Comparison of ENCODE assay signal across 10 cellular contexts in genomic region chr7:13946181-13946580, GRCh38. TPM values are rescaled to one million over a fixed set of nuclear protein-coding genes. Genes with fewer than 3 reads are reported as not detected.
DNase-seq lines count a peak whose midpoint lies in the region; ATAC-seq and TF ChIP-seq lines count a peak whose summit lies in the region.
"Had no signal": no experiment of that assay in that cellular context is flagged by ENCODE, and none has a peak within 500 bp of the region (broad histone marks: within the 10 kb centered on the region; RNA-seq: fewer than 3 reads in every experiment).

No MANE protein-coding gene starts in this region.

- H3K36me3 Mint-ChIP-seq in T-helper 2 cell treated with Interferon-gamma antibody and Interleukin-4, amounts not matched to agents 5 μg/mL and 100 μg/mL, for 36 hours (ENCODE audit: low read depth), result no peaks in the 10 kb centered on the region

- H4K20me1 ChIP-seq in OCI-LY1 (ENCODE audit: insufficient read depth, low read length), result no peaks in the 10 kb centered on the region

- no peak overlapping the region for H3K4me3 Mint-ChIP-seq in T-helper 2 cell treated with Interferon-gamma antibody and Interleukin-4, amounts not matched to agents 5 μg/mL and 100 μg/mL, for 36 hours

- intact Hi-C loops in sciatic nerve (cut with DNase I), result no loop called here

- no peaks in the 10 kb centered on the region for H3K9me2 ChIP-seq in OCI-LY1 (ENCODE audit: low read depth, low read length)

- no peaks in the 10 kb centered on the region for H3K36me3 ChIP-seq in OCI-LY1 (ENCODE audit: insufficient read depth, low read length)
- H3K36me3 ChIP-seq: cardiac muscle cell had no signal

- peaks cover 68% of the 10 kb centered on the region for H3K4me1 ChIP-seq in OCI-LY1 (ENCODE audit: insufficient read depth, low read length, severe bottlenecking)

- H3K27ac ChIP-seq in OCI-LY1 (ENCODE audit: low read depth, low read length, poor library complexity, severe bottlenecking), result peak overlapping the region; percentile 37
- H3K27ac ChIP-seq: cardiac muscle cell had no signal

- H3K9me3 Mint-ChIP-seq in T-helper 2 cell treated with Interferon-gamma antibody and Interleukin-4, amounts not matched to agents 5 μg/mL and 100 μg/mL, for 36 hours, result peaks cover 12% of the 10 kb centered on the region

- H3K9me3 ChIP-seq in OCI-LY1 (ENCODE audit: low read length), result 0 out of 2 replicates have a peak, but pooled peaks cover 6% of the 10 kb centered on the region

- H3K27me3 Mint-ChIP-seq in T-helper 2 cell treated with Interferon-gamma antibody and Interleukin-4, amounts not matched to agents 5 μg/mL and 100 μg/mL, for 36 hours (ENCODE audit: low read depth), result no peaks in the 10 kb centered on the region

- DNase-seq in DMS79 (lab: John Stamatoyannopoulos, UW) (peak; percentile 48), fibroblast of pulmonary artery (ENCODE audit: low read depth) (peak; percentile 22), sciatic nerve (ENCODE audit: low spot score) (no peak), cortex of kidney (lab: John Stamatoyannopoulos, UW) (no peak), NCI-H2081 treated with DMSO at 0.1 percent for 48 hours (lab: John Stamatoyannopoulos, UW) (no peak)
- no peak for DNase-seq in T-helper 2 cell treated with Interferon-gamma antibody and Interleukin-4, amounts not matched to agents 5 μg/mL and 100 μg/mL, for 36 hours (ENCODE audit: low spot score)
- DNase-seq: activated CD4-positive, alpha-beta T cell treated with anti-CD3 and anti-CD28 coated beads for 48 hours had no signal

- ATAC-seq in sciatic nerve (peak; percentile 12), HG03175 (IDR thresholded peaks at IDR 0.05; ENCODE audit: unreplicated experiment) (no peak)

- TF ChIP-seq CTCF in OCI-LY1 (IDR thresholded peaks at IDR 0.05; ENCODE audit: low read length), result no peak
- TF ChIP-seq CTCF in fibroblast of pulmonary artery (IDR thresholded peaks at IDR 0.05; ENCODE audit: low read length, missing control alignments), result no peak

- H3K9ac ChIP-seq in OCI-LY1 (ENCODE audit: low read length), result no peak overlapping the region

- H3K4me3 ChIP-seq in OCI-LY1 (ENCODE audit: low read depth, low read length, poor library complexity, severe bottlenecking), result no peak overlapping the region
- H3K4me3 ChIP-seq in fibroblast of pulmonary artery (replicated peaks; ENCODE audit: low read depth, low read length), result no peak overlapping the region
- H3K4me3 ChIP-seq: cardiac muscle cell had no signal

- no peaks in the 10 kb centered on the region for H3K79me2 ChIP-seq in OCI-LY1 (ENCODE audit: insufficient read depth, low read length)

- no peaks in the 10 kb centered on the region for H3K27me3 ChIP-seq in OCI-LY1 (ENCODE audit: insufficient read depth, low read length)
- H3K27me3 ChIP-seq: cardiac muscle cell had no signal

- H3K4me1 Mint-ChIP-seq in T-helper 2 cell treated with Interferon-gamma antibody and Interleukin-4, amounts not matched to agents 5 μg/mL and 100 μg/mL, for 36 hours (ENCODE audit: low read depth), result no peaks in the 10 kb centered on the region

- peak overlapping the region; percentile 59; the same call in 1 of the 2 replicates for H3K4me2 ChIP-seq in OCI-LY1 (ENCODE audit: low read length)

- H2AFZ ChIP-seq in OCI-LY1 (ENCODE audit: low read length), result no peak overlapping the region

- H3F3A ChIP-seq in OCI-LY1 (ENCODE audit: insufficient read depth, low read length), result no peaks in the 10 kb centered on the region

- no peak overlapping the region for H3K27ac Mint-ChIP-seq in T-helper 2 cell treated with Interferon-gamma antibody and Interleukin-4, amounts not matched to agents 5 μg/mL and 100 μg/mL, for 36 hours

RNA-seq across cellular contexts. Expression of gene ETV1, which starts 43.3 kb away (rescaled TPM):
- 45.3 TPM for total RNA-seq in sciatic nerve

Comparison
In these comparisons a context has a peak if more than half of its experiments do, and no peak if none do; other contexts are left out.
1. DNase-seq: peak in DMS79 (single experiment) and fibroblast of pulmonary artery (single experiment); none in sciatic nerve (single experiment), cortex of kidney (single experiment), T-helper 2 cell treated with Interferon-gamma antibody and Interleukin-4, amounts not matched to agents 5 μg/mL and 100 μg/mL, for 36 hours (single experiment) and NCI-H2081 treated with DMSO at 0.1 percent for 48 hours (single experiment).